In the genomic region with DNA sequence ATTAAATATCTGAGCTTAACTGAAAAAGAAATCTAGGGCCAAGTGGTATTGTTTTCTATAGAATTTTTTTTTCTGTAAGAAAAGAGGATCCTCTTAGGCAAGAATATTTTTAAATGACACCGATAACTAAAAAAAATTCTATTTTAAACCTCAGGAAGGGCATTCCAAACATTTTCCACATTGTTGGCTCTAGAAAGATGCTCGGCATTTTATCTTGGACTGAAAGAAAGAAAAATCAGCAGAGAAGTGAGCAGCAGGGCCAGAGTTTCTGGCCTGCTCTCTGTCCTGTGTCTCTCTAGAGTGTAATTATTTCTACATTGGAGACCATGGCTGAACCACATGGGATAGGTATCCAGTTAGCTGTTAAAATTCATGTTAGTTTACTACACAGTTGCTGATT, we compare ENCODE assay signal across 17 cellular contexts.
DNase-seq lines count a peak whose midpoint lies in the region; ATAC-seq and TF ChIP-seq lines count a peak whose summit lies in the region.
"Had no signal": no experiment of that assay in that cellular context is flagged by ENCODE, and none has a peak within 500 bp of the region (broad histone marks: within the 10 kb centered on the region; RNA-seq: fewer than 3 reads in every experiment).

No MANE protein-coding gene starts in this region.

- no peak overlapping the region for H3K4ac ChIP-seq in mesenchymal stem cell (ENCODE audit: low read depth in 1 of 2, low read length in 2 of 2)

- in situ Hi-C loops in G401 (cut with HindIII; ENCODE audit: low sequenced_read_pairs) = no loop called here

- no peak overlapping the region for H2BK120ac ChIP-seq in mesenchymal stem cell (ENCODE audit: low read depth, low read length)

- no peaks in the 10 kb centered on the region for H3K4me1 ChIP-seq in mesenchymal stem cell (ENCODE audit: control insufficient read depth, insufficient read depth, low read depth, low read length)
- H3K4me1 ChIP-seq: testis had no signal

- no peak overlapping the region for H4K91ac ChIP-seq in mesenchymal stem cell (ENCODE audit: low read length)

- no peak overlapping the region for H2BK12ac ChIP-seq in mesenchymal stem cell (ENCODE audit: low read length in 2 of 2)

- no peak overlapping the region for H2BK15ac ChIP-seq in mesenchymal stem cell (ENCODE audit: low read depth, poor library complexity, severe bottlenecking)

- H3K27me3 ChIP-seq in mesenchymal stem cell (ENCODE audit: control insufficient read depth in 1 of 2, insufficient read depth in 1 of 2, low read length in 2 of 2) = no peaks in the 10 kb centered on the region
- H3K27me3 ChIP-seq: cardiac muscle cell, testis had no signal

- H3K4me3 ChIP-seq in cardiac fibroblast (replicated peaks in 1 of 2; ENCODE audit: low read depth in 2 of 2, low read length in 2 of 2) = no peak overlapping the region
- H3K4me3 ChIP-seq in mesenchymal stem cell (ENCODE audit: insufficient read depth in 1 of 2, low read depth in 1 of 2, low read length in 2 of 2) = no peak overlapping the region
- H3K4me3 ChIP-seq: cardiac muscle cell, testis had no signal

- H3K36me3 ChIP-seq in mesenchymal stem cell (ENCODE audit: control insufficient read depth in 1 of 2, insufficient read depth in 2 of 2, low read depth in 1 of 2, low read length in 2 of 2) = no peaks in the 10 kb centered on the region
- H3K36me3 ChIP-seq: cardiac muscle cell had no signal

- H3K79me1 ChIP-seq in mesenchymal stem cell (replicated peaks; ENCODE audit: low read length, poor library complexity, severe bottlenecking) = no peaks in the 10 kb centered on the region

- H3K27ac ChIP-seq in mesenchymal stem cell (ENCODE audit: low read length, poor library complexity, severe bottlenecking) = peak overlapping the region; percentile 70
- H3K27ac ChIP-seq: cardiac muscle cell, testis had no signal

- ATAC-seq in HG03025 (IDR thresholded peaks at IDR 0.05; ENCODE audit: low FRiP score, unreplicated experiment) (no peak), HG02973 (IDR thresholded peaks at IDR 0.05; ENCODE audit: unreplicated experiment) (no peak)
- ATAC-seq: HepG2; left colon; stimulated activated effector memory CD8-positive, alpha-beta T cell treated with anti-CD3 and anti-CD28 coated beads, Interleukin-12 subunit alpha, Interleukin-12 subunit beta, amount 100 ng/mL, for 72 hours had no signal

- DNase-seq in AG08395 (ENCODE audit: low spot score) = peak; percentile 36
- peak; percentile 59 for DNase-seq in M059J (ENCODE audit: low read depth)
- peak; percentile 46 to 58 for DNase-seq in cardiac fibroblast (ENCODE audit: low read depth in 2 of 2)
- no peak for DNase-seq in mesenchymal stem cell
- no peak for DNase-seq in G401 (ENCODE audit: low spot score)
- no peak for DNase-seq in NCI-H1436 treated with DMSO at 0.1 percent for 48 hours (lab: John Stamatoyannopoulos, UW)
- DNase-seq: activated CD4-positive, alpha-beta T cell treated with anti-CD3 and anti-CD28 coated beads for 48 hours; CD4-positive, alpha-beta memory T cell; left colon; nephron progenitor cell; Right ventricle myocardium superior; testis had no signal

- no peaks in the 10 kb centered on the region for H3K9me3 ChIP-seq in mesenchymal stem cell (ENCODE audit: control insufficient read depth, low read length)
- H3K9me3 ChIP-seq: testis had no signal

- H2AFZ ChIP-seq in mesenchymal stem cell (ENCODE audit: low read depth, low read length) = no peak overlapping the region

- H3K9ac ChIP-seq in mesenchymal stem cell (ENCODE audit: low read length) = no peak overlapping the region

- TF ChIP-seq CTCF in cardiac fibroblast (IDR thresholded peaks at IDR 0.05; ENCODE audit: low read depth, low read length) = no peak

- no peak overlapping the region for H2AK5ac ChIP-seq in mesenchymal stem cell (ENCODE audit: low read length, severe bottlenecking)

- 38% methylated on average over 1 of the region's 2 CpGs for WGBS in mesenchymal stem cell

- H2BK5ac ChIP-seq in mesenchymal stem cell (ENCODE audit: low read depth, low read length, poor library complexity, severe bottlenecking) = no peak overlapping the region

- no peak overlapping the region for H3K4me2 ChIP-seq in mesenchymal stem cell (ENCODE audit: low read length, poor library complexity, severe bottlenecking)

- no peak overlapping the region for H3K23ac ChIP-seq in mesenchymal stem cell (ENCODE audit: low read length in 2 of 2)

- H3K14ac ChIP-seq in mesenchymal stem cell (ENCODE audit: low read length in 2 of 2) = no peak overlapping the region

- H4K8ac ChIP-seq in mesenchymal stem cell (ENCODE audit: low read length) = no peak overlapping the region

- no peak overlapping the region for H3K18ac ChIP-seq in mesenchymal stem cell (ENCODE audit: low read depth in 1 of 2, low read length in 2 of 2)

Comparison
In these comparisons a context has a peak if more than half of its experiments do, and no peak if none do; other contexts are left out.
1. DNase-seq: peak in AG08395 (single experiment), M059J (single experiment) and cardiac fibroblast (2 of 2); none in mesenchymal stem cell (single experiment), G401 (single experiment) and NCI-H1436 treated with DMSO at 0.1 percent for 48 hours (single experiment).